ENCODE assay signal across 8 cellular contexts in the genomic region with DNA sequence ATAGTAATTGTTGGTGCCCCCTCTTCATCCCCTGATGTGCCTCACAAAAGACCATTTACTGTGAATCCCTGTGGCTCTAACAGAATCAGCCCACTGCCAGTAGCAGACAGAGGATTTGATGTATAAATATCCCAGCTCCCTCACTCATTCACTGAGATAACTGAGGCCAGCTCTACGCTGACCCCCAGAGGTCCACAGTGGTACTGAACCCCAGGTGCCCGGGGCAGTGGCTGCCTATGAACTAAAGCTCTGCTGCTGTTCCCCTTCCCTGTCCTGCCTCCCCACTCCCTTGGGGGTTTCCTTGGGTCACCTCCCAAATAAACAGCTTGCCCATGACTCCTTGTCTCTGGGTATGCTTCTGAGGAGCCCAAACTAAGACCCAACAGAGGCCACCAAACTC.
DNase-seq lines count a peak whose midpoint lies in the region; ATAC-seq and TF ChIP-seq lines count a peak whose summit lies in the region.

No MANE protein-coding gene starts in this region.

- H3K4me3 ChIP-seq in GM23338: no peak overlapping the region

- no peaks in the 10 kb centered on the region; the same call in 2 of the 3 replicates for H3K36me3 Mint-ChIP-seq in GM23338 (ENCODE audit: low read depth)

- no peak overlapping the region for H3K4me2 ChIP-seq in GM23338

- H3K79me2 ChIP-seq in GM23338 (replicated peaks; ENCODE audit: insufficient read depth): no peaks in the 10 kb centered on the region

- peak; percentile 93 for ATAC-seq in GM23338
- ATAC-seq in HG02571 (IDR thresholded peaks at IDR 0.05; ENCODE audit: unreplicated experiment): no peak

- H3K36me3 ChIP-seq in GM23338 (ENCODE audit: insufficient read depth): no peaks in the 10 kb centered on the region

- H3K4me1 ChIP-seq in GM23338 (ENCODE audit: insufficient read depth): no peaks in the 10 kb centered on the region

- no peaks in the 10 kb centered on the region for H3K27me3 ChIP-seq in GM23338 (ENCODE audit: insufficient read depth)

- no peak overlapping the region for H2AFZ ChIP-seq in GM23338

- H3K4me1 Mint-ChIP-seq in GM23338: no peaks in the 10 kb centered on the region

- H3K27ac Mint-ChIP-seq in GM23338: no peak overlapping the region

- H4K20me1 ChIP-seq in GM23338 (replicated peaks; ENCODE audit: insufficient read depth): no peaks in the 10 kb centered on the region

- H3K9me2 ChIP-seq in GM23338 (ENCODE audit: insufficient read depth): no peaks in the 10 kb centered on the region

- H3F3A ChIP-seq in GM23338 (replicated peaks; ENCODE audit: low read depth): no peaks in the 10 kb centered on the region

- H3K4me3 Mint-ChIP-seq in GM23338: no peak overlapping the region

- DNase-seq in AG09319 (ENCODE audit: extremely low read depth, low read depth) (no peak), GM23338 (ENCODE audit: low spot score) (peak; percentile 74), islet precursor cell (peak; percentile 70), NCI-H524 treated with DMSO at 0.1 percent for 48 hours (lab: John Stamatoyannopoulos, UW) (no peak), cortex of kidney (lab: John Stamatoyannopoulos, UW) (no peak)
- peak; percentile 37 to 52 for DNase-seq in activated CD4-positive, alpha-beta T cell treated with anti-CD3 and anti-CD28 coated beads, Interleukin-2, amount 50 U/mL, for 48 hours
- no peak for DNase-seq in stimulated activated naive CD4-positive, alpha-beta T cell treated with Interleukin-2 at 50 U/mL for 16 hours (lab: John Stamatoyannopoulos, UW)

- TF ChIP-seq CTCF in AG09319 (IDR thresholded peaks at IDR 0.05; ENCODE audit: low read depth, low read length): peak; percentile 52
- TF ChIP-seq CTCF in GM23338 (conservative IDR thresholded peaks at IDR 0.05; ENCODE audit: low read depth in 2 of 2): peak; percentile 78 to 82

- H3K27ac ChIP-seq in GM23338 (ENCODE audit: low read depth): no peak overlapping the region

- no peaks in the 10 kb centered on the region; the same call in 2 of the 3 replicates for H3K9me3 Mint-ChIP-seq in GM23338

- peaks cover 8% of the 10 kb centered on the region for H3K27me3 Mint-ChIP-seq in GM23338 (ENCODE audit: insufficient read depth, low read depth, poor library complexity)

TF ChIP-seq in GM23338, 12 proteins besides CTCF, POLR2A, EP300 and RAD21:
- no peak for TF ChIP-seq NANOG (IDR thresholded peaks at IDR 0.05; ENCODE audit: borderline replicate concordance)
- TF ChIP-seq, protein P1, sequence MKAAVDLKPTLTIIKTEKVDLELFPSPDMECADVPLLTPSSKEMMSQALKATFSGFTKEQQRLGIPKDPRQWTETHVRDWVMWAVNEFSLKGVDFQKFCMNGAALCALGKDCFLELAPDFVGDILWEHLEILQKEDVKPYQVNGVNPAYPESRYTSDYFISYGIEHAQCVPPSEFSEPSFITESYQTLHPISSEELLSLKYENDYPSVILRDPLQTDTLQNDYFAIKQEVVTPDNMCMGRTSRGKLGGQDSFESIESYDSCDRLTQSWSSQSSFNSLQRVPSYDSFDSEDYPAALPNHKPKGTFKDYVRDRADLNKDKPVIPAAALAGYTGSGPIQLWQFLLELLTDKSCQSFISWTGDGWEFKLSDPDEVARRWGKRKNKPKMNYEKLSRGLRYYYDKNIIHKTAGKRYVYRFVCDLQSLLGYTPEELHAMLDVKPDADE (IDR thresholded peaks at IDR 0.05): no peak
- TF ChIP-seq JUNB (IDR thresholded peaks at IDR 0.05; ENCODE audit: unreplicated experiment): no peak
- TF ChIP-seq, protein P2, sequence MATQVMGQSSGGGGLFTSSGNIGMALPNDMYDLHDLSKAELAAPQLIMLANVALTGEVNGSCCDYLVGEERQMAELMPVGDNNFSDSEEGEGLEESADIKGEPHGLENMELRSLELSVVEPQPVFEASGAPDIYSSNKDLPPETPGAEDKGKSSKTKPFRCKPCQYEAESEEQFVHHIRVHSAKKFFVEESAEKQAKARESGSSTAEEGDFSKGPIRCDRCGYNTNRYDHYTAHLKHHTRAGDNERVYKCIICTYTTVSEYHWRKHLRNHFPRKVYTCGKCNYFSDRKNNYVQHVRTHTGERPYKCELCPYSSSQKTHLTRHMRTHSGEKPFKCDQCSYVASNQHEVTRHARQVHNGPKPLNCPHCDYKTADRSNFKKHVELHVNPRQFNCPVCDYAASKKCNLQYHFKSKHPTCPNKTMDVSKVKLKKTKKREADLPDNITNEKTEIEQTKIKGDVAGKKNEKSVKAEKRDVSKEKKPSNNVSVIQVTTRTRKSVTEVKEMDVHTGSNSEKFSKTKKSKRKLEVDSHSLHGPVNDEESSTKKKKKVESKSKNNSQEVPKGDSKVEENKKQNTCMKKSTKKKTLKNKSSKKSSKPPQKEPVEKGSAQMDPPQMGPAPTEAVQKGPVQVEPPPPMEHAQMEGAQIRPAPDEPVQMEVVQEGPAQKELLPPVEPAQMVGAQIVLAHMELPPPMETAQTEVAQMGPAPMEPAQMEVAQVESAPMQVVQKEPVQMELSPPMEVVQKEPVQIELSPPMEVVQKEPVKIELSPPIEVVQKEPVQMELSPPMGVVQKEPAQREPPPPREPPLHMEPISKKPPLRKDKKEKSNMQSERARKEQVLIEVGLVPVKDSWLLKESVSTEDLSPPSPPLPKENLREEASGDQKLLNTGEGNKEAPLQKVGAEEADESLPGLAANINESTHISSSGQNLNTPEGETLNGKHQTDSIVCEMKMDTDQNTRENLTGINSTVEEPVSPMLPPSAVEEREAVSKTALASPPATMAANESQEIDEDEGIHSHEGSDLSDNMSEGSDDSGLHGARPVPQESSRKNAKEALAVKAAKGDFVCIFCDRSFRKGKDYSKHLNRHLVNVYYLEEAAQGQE (IDR thresholded peaks at IDR 0.05; ENCODE audit: unreplicated experiment): no peak
- no peak for TF ChIP-seq EZH2 (IDR thresholded peaks at IDR 0.05; ENCODE audit: low read depth, unreplicated experiment)
- no peak for TF ChIP-seq CREB1 (CRISPR knock-in tag; IDR thresholded peaks at IDR 0.05; ENCODE audit: low read depth)
- no peak for TF ChIP-seq POLR2AphosphoS5 (IDR thresholded peaks at IDR 0.05; ENCODE audit: low read depth)
- no peak for TF ChIP-seq ZNF114 (CRISPR knock-in tag; IDR thresholded peaks at IDR 0.05)
- TF ChIP-seq EZH2phosphoT487 (IDR thresholded peaks at IDR 0.05; ENCODE audit: unreplicated experiment): no peak
- TF ChIP-seq STAT1 (IDR thresholded peaks at IDR 0.05; ENCODE audit: unreplicated experiment): no peak
- TF ChIP-seq, protein P3, sequence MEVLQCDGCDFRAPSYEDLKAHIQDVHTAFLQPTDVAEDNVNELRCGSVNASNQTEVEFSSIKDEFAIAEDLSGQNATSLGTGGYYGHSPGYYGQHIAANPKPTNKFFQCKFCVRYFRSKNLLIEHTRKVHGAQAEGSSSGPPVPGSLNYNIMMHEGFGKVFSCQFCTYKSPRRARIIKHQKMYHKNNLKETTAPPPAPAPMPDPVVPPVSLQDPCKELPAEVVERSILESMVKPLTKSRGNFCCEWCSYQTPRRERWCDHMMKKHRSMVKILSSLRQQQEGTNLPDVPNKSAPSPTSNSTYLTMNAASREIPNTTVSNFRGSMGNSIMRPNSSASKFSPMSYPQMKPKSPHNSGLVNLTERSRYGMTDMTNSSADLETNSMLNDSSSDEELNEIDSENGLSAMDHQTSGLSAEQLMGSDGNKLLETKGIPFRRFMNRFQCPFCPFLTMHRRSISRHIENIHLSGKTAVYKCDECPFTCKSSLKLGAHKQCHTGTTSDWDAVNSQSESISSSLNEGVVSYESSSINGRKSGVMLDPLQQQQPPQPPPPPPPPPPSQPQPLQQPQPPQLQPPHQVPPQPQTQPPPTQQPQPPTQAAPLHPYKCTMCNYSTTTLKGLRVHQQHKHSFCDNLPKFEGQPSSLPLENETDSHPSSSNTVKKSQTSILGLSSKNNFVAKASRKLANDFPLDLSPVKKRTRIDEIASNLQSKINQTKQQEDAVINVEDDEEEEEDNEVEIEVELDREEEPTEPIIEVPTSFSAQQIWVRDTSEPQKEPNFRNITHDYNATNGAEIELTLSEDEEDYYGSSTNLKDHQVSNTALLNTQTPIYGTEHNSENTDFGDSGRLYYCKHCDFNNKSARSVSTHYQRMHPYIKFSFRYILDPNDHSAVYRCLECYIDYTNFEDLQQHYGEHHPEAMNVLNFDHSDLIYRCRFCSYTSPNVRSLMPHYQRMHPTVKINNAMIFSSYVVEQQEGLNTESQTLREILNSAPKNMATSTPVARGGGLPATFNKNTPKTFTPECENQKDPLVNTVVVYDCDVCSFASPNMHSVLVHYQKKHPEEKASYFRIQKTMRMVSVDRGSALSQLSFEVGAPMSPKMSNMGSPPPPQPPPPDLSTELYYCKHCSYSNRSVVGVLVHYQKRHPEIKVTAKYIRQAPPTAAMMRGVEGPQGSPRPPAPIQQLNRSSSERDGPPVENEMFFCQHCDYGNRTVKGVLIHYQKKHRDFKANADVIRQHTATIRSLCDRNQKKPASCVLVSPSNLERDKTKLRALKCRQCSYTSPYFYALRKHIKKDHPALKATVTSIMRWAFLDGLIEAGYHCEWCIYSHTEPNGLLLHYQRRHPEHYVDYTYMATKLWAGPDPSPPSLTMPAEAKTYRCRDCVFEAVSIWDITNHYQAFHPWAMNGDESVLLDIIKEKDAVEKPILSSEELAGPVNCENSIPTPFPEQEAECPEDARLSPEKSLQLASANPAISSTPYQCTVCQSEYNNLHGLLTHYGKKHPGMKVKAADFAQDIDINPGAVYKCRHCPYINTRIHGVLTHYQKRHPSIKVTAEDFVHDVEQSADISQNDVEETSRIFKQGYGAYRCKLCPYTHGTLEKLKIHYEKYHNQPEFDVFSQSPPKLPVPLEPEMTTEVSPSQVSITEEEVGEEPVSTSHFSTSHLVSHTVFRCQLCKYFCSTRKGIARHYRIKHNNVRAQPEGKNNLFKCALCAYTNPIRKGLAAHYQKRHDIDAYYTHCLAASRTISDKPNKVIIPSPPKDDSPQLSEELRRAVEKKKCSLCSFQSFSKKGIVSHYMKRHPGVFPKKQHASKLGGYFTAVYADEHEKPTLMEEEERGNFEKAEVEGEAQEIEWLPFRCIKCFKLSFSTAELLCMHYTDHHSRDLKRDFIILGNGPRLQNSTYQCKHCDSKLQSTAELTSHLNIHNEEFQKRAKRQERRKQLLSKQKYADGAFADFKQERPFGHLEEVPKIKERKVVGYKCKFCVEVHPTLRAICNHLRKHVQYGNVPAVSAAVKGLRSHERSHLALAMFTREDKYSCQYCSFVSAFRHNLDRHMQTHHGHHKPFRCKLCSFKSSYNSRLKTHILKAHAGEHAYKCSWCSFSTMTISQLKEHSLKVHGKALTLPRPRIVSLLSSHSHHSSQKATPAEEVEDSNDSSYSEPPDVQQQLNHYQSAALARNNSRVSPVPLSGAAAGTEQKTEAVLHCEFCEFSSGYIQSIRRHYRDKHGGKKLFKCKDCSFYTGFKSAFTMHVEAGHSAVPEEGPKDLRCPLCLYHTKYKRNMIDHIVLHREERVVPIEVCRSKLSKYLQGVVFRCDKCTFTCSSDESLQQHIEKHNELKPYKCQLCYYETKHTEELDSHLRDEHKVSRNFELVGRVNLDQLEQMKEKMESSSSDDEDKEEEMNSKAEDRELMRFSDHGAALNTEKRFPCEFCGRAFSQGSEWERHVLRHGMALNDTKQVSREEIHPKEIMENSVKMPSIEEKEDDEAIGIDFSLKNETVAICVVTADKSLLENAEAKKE (CRISPR knock-in tag; IDR thresholded peaks at IDR 0.05): no peak
- TF ChIP-seq ZNF331 (CRISPR knock-in tag; IDR thresholded peaks at IDR 0.05; ENCODE audit: low read depth): no peak

Comparison
In these comparisons a context has a peak if more than half of its experiments do, and no peak if none do; other contexts are left out.
1. DNase-seq: peak in GM23338 (single experiment), activated CD4-positive, alpha-beta T cell treated with anti-CD3 and anti-CD28 coated beads, Interleukin-2, amount 50 U/mL, for 48 hours (2 of 2) and islet precursor cell (single experiment); none in AG09319 (single experiment), stimulated activated naive CD4-positive, alpha-beta T cell treated with Interleukin-2 at 50 U/mL for 16 hours (single experiment), NCI-H524 treated with DMSO at 0.1 percent for 48 hours (single experiment) and cortex of kidney (single experiment).